ENCODE assay signal across 8 cellular contexts in genomic region chr14:43894534-43894933, GRCh38.
DNase-seq lines count a peak whose midpoint lies in the region; ATAC-seq and TF ChIP-seq lines count a peak whose summit lies in the region.

No MANE protein-coding gene starts in this region.

- TF ChIP-seq CTCF in GM12873 (IDR thresholded peaks at IDR 0.05; ENCODE audit: insufficient read depth, low read depth, low read length, missing control alignments), result peak; percentile 58
- peak in 1 of 4 experiments; percentile 25 for TF ChIP-seq CTCF in gastroesophageal sphincter (IDR thresholded peaks at IDR 0.05)

- no peaks in the 10 kb centered on the region for H3K36me3 Mint-ChIP-seq in stimulated activated memory B cell treated with anti-CD40 and anti-IgM and Interleukin-4, amounts not matched to agents 10 μg/mL and 1 μg/mL and 100 μg/mL, for 72 hours

- no peak overlapping the region for H3K4me3 ChIP-seq in gastroesophageal sphincter

- no peak for TF ChIP-seq EP300 in gastroesophageal sphincter (IDR thresholded peaks at IDR 0.05)

- no peaks in the 10 kb centered on the region for H3K4me1 Mint-ChIP-seq in stimulated activated memory B cell treated with anti-CD40 and anti-IgM and Interleukin-4, amounts not matched to agents 10 μg/mL and 1 μg/mL and 100 μg/mL, for 72 hours

- H3K9me3 Mint-ChIP-seq in stimulated activated memory B cell treated with anti-CD40 and anti-IgM and Interleukin-4, amounts not matched to agents 10 μg/mL and 1 μg/mL and 100 μg/mL, for 72 hours, result no peaks in the 10 kb centered on the region

- H3K9me3 ChIP-seq in gastroesophageal sphincter, result no peaks in the 10 kb centered on the region

- in situ Hi-C loops in SK-MEL-5 (cut with HindIII; ENCODE audit: low pct_unique_long_range_greater_than_20kb, low sequenced_read_pairs), result no loop called here

- H3K4me3 Mint-ChIP-seq in stimulated activated memory B cell treated with anti-CD40 and anti-IgM and Interleukin-4, amounts not matched to agents 10 μg/mL and 1 μg/mL and 100 μg/mL, for 72 hours, result no peak overlapping the region

- H3K27me3 Mint-ChIP-seq in stimulated activated memory B cell treated with anti-CD40 and anti-IgM and Interleukin-4, amounts not matched to agents 10 μg/mL and 1 μg/mL and 100 μg/mL, for 72 hours, result no peaks in the 10 kb centered on the region

- no peak overlapping the region for H3K27ac ChIP-seq in gastroesophageal sphincter

- H3K27ac Mint-ChIP-seq in stimulated activated memory B cell treated with anti-CD40 and anti-IgM and Interleukin-4, amounts not matched to agents 10 μg/mL and 1 μg/mL and 100 μg/mL, for 72 hours, result no peak overlapping the region

- ATAC-seq in HG02642 (IDR thresholded peaks at IDR 0.05; ENCODE audit: poor library complexity, unreplicated experiment) (peak; percentile 90), gastroesophageal sphincter (no peak)
- ATAC-seq in stimulated activated memory B cell treated with anti-CD40 and anti-IgM and Interleukin-4, amounts not matched to agents 10 μg/mL and 1 μg/mL and 100 μg/mL, for 72 hours, result no peak

- DNase-seq in SK-MEL-5 (ENCODE audit: low read depth, low spot score) (peak; percentile 43), left kidney (ENCODE audit: low read depth, low spot score) (peak; percentile 7), AG20443 (ENCODE audit: low spot score) (no peak), NCI-H146 (lab: John Stamatoyannopoulos, UW) (no peak)

- no peaks in the 10 kb centered on the region for H3K27me3 ChIP-seq in gastroesophageal sphincter

- TF ChIP-seq POLR2A in gastroesophageal sphincter (IDR thresholded peaks at IDR 0.05), result no peak

- H3K36me3 ChIP-seq in gastroesophageal sphincter, result no peaks in the 10 kb centered on the region

- no peaks in the 10 kb centered on the region for H3K4me1 ChIP-seq in gastroesophageal sphincter

- 51 to 61% methylated on average over 3 of the region's 3 CpGs for WGBS in gastroesophageal sphincter (ENCODE audit: low coverage in 1 of 2), 2 donors

Comparison
In these comparisons a context has a peak if more than half of its experiments do, and no peak if none do; other contexts are left out.
1. DNase-seq: peak in SK-MEL-5 (single experiment) and left kidney (single experiment); none in AG20443 (single experiment) and NCI-H146 (single experiment).